21 cellular contexts compared by ENCODE assay signal in the genomic region with DNA sequence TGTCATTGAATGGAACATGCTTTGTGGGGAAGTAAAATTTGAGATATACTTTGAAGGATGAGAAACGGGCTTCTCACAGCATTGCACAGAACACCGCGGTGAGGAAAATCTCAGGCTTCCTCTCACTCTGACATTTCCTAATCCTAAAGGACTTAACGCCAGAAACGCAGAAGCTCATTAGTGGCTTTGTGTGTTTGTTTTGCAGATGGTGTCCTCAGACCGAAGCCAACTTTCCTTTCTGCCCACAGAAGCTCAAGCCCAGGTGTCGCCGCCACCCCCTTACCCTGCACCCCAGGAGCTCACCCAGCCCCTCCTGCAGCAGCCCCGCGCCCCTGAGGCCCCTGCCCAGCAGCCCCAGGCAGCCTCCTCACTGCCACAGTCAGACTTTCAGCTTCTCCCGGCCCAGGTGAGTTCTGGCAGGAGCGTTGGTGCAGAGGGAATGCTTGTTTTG.
DNase-seq lines count a peak whose midpoint lies in the region; ATAC-seq lines count a peak whose summit lies in the region.
"Had no signal": no experiment of that assay in that cellular context is flagged by ENCODE, and none has a peak within 500 bp of the region (broad histone marks: within the 10 kb centered on the region; RNA-seq: fewer than 3 reads in every experiment).

No MANE protein-coding gene starts in this region.

- H3K4me3 Mint-ChIP-seq in T-helper 1 cell treated with Interleukin-12 subunit alpha and Interleukin-12 subunit beta and Interleukin-4 antibody, amounts not matched to agents 30 μg/mL and 1 μg/mL, for 36 hours, result no peak overlapping the region
- H3K4me3 Mint-ChIP-seq in CD4-positive, alpha-beta memory T cell, result no peak overlapping the region
- H3K4me3 Mint-ChIP-seq: activated CD4-positive, alpha-beta T cell treated with anti-CD3 and anti-CD28 coated beads for 36 hours; stimulated activated memory B cell treated with anti-CD40 and anti-IgM and Interleukin-4, amounts not matched to agents 10 μg/mL and 1 μg/mL and 100 μg/mL, for 72 hours had no signal

- H3K4me1 ChIP-seq in stomach smooth muscle (ENCODE audit: control insufficient read depth, insufficient read depth, low read length), result no peaks in the 10 kb centered on the region
- no peaks in the 10 kb centered on the region for H3K4me1 ChIP-seq in CD4-positive, alpha-beta memory T cell (ENCODE audit: insufficient read depth, low read length)
- H3K4me1 ChIP-seq: breast epithelium, upper lobe of right lung had no signal

- no peak overlapping the region for H3K4me3 ChIP-seq in stomach smooth muscle (ENCODE audit: low read length in 2 of 2)
- no peak overlapping the region for H3K4me3 ChIP-seq in CD4-positive, alpha-beta memory T cell (ENCODE audit: low read length in 2 of 2)
- H3K4me3 ChIP-seq: breast epithelium, smooth muscle cell, upper lobe of right lung had no signal

- H3K27me3 ChIP-seq in stomach smooth muscle (ENCODE audit: control insufficient read depth in 1 of 2, insufficient read depth in 2 of 2, low read length in 2 of 2), result no peaks in the 10 kb centered on the region
- H3K27me3 ChIP-seq in CD4-positive, alpha-beta memory T cell (ENCODE audit: insufficient read depth, low read length), result no peaks in the 10 kb centered on the region
- H3K27me3 ChIP-seq: breast epithelium, upper lobe of right lung had no signal

- DNase-seq in T-helper 1 cell (no peak), NCI-H2171 treated with DMSO at 0.1 percent for 48 hours (lab: John Stamatoyannopoulos, UW) (peak; percentile 61), cerebellum (ENCODE audit: low spot score) (peak; percentile 58)
- DNase-seq in CD4-positive, alpha-beta memory T cell, result no peak
- DNase-seq: ACHN; activated CD4-positive, alpha-beta T cell treated with anti-CD3 and anti-CD28 coated beads for 36 hours; activated CD8-positive, alpha-beta memory T cell treated with anti-CD3 and anti-CD28 coated beads, Interleukin-2, amount 50 U/mL, for 48 hours; activated naive CD4-positive, alpha-beta T cell treated with anti-CD3 and anti-CD28 coated beads, Interleukin-2, amount 50 U/mL, for 16 hours; effector memory CD4-positive, alpha-beta T cell; left colon; NCI-H146; NCI-H526; RPMI8226; upper lobe of right lung had no signal

- H3K9me3 Mint-ChIP-seq in T-helper 1 cell treated with Interleukin-12 subunit alpha and Interleukin-12 subunit beta and Interleukin-4 antibody, amounts not matched to agents 30 μg/mL and 1 μg/mL, for 36 hours, result no peaks in the 10 kb centered on the region
- H3K9me3 Mint-ChIP-seq in CD4-positive, alpha-beta memory T cell, result peaks cover 0 to 2% (median 0%) of the 10 kb centered on the region in 8 donors
- H3K9me3 Mint-ChIP-seq: stimulated activated memory B cell treated with anti-CD40 and anti-IgM and Interleukin-4, amounts not matched to agents 10 μg/mL and 1 μg/mL and 100 μg/mL, for 72 hours had no signal

- peaks cover 3% of the 10 kb centered on the region for H3K4me1 Mint-ChIP-seq in T-helper 1 cell treated with Interleukin-12 subunit alpha and Interleukin-12 subunit beta and Interleukin-4 antibody, amounts not matched to agents 30 μg/mL and 1 μg/mL, for 36 hours (ENCODE audit: low read depth)
- no peaks in the 10 kb centered on the region for H3K4me1 Mint-ChIP-seq in CD4-positive, alpha-beta memory T cell
- H3K4me1 Mint-ChIP-seq: stimulated activated memory B cell treated with anti-CD40 and anti-IgM and Interleukin-4, amounts not matched to agents 10 μg/mL and 1 μg/mL and 100 μg/mL, for 72 hours had no signal

- ATAC-seq in HG03139 (IDR thresholded peaks at IDR 0.05; ENCODE audit: unreplicated experiment) (no peak), GM19455 (IDR thresholded peaks at IDR 0.05; ENCODE audit: unreplicated experiment) (no peak)
- ATAC-seq: activated CD4-positive, alpha-beta T cell treated with anti-CD3 and anti-CD28 coated beads for 36 hours; left colon; stimulated activated memory B cell treated with anti-CD40 and anti-IgM and Interleukin-4, amounts not matched to agents 10 μg/mL and 1 μg/mL and 100 μg/mL, for 72 hours; upper lobe of right lung had no signal

- no peaks in the 10 kb centered on the region for H3K27me3 Mint-ChIP-seq in T-helper 1 cell treated with Interleukin-12 subunit alpha and Interleukin-12 subunit beta and Interleukin-4 antibody, amounts not matched to agents 30 μg/mL and 1 μg/mL, for 36 hours (ENCODE audit: low read depth)
- H3K27me3 Mint-ChIP-seq in CD4-positive, alpha-beta memory T cell, result no peaks in the 10 kb centered on the region
- H3K27me3 Mint-ChIP-seq: activated CD4-positive, alpha-beta T cell treated with anti-CD3 and anti-CD28 coated beads for 36 hours; stimulated activated memory B cell treated with anti-CD40 and anti-IgM and Interleukin-4, amounts not matched to agents 10 μg/mL and 1 μg/mL and 100 μg/mL, for 72 hours had no signal

- no peaks in the 10 kb centered on the region for H3K9me3 ChIP-seq in stomach smooth muscle (ENCODE audit: control insufficient read depth in 2 of 2, low read length in 2 of 2)
- no peaks in the 10 kb centered on the region for H3K9me3 ChIP-seq in CD4-positive, alpha-beta memory T cell (ENCODE audit: control insufficient read depth in 1 of 2, low read length in 2 of 2)
- H3K9me3 ChIP-seq: breast epithelium, upper lobe of right lung had no signal

- H3K27ac ChIP-seq in stomach smooth muscle (ENCODE audit: low read length), result peak overlapping the region; percentile 18
- H3K27ac ChIP-seq in CD4-positive, alpha-beta memory T cell (ENCODE audit: low read depth, low read length), result no peak overlapping the region
- H3K27ac ChIP-seq: breast epithelium, upper lobe of right lung had no signal

- peaks cover 50% of the 10 kb centered on the region for H3K36me3 Mint-ChIP-seq in T-helper 1 cell treated with Interleukin-12 subunit alpha and Interleukin-12 subunit beta and Interleukin-4 antibody, amounts not matched to agents 30 μg/mL and 1 μg/mL, for 36 hours (ENCODE audit: low read depth)
- peaks cover 43 to 57% of the 10 kb centered on the region in 2 donors for H3K36me3 Mint-ChIP-seq in CD4-positive, alpha-beta memory T cell

- H3K36me3 ChIP-seq in stomach smooth muscle (ENCODE audit: control insufficient read depth in 2 of 2, insufficient read depth in 2 of 2, low read length in 2 of 2), result peaks cover 40 to 51% of the 10 kb centered on the region in 2 donors
- peaks cover 45% of the 10 kb centered on the region for H3K36me3 ChIP-seq in CD4-positive, alpha-beta memory T cell (ENCODE audit: insufficient read depth, low read length)
- H3K36me3 ChIP-seq: breast epithelium had no signal

- peak overlapping the region; percentile 49 for H3K27ac Mint-ChIP-seq in T-helper 1 cell treated with Interleukin-12 subunit alpha and Interleukin-12 subunit beta and Interleukin-4 antibody, amounts not matched to agents 30 μg/mL and 1 μg/mL, for 36 hours
- H3K27ac Mint-ChIP-seq in CD4-positive, alpha-beta memory T cell, result peak overlapping the region in 2 of 7 donors; percentile 68 to 71
- H3K27ac Mint-ChIP-seq: activated CD4-positive, alpha-beta T cell treated with anti-CD3 and anti-CD28 coated beads for 36 hours; stimulated activated memory B cell treated with anti-CD40 and anti-IgM and Interleukin-4, amounts not matched to agents 10 μg/mL and 1 μg/mL and 100 μg/mL, for 72 hours had no signal

- H3K9ac ChIP-seq in stomach smooth muscle (ENCODE audit: low read length in 2 of 2), result no peak overlapping the region

- POLR2A ChIA-PET in CD4-positive, alpha-beta memory T cell (lab: Charles Lee; ENCODE audit: partially characterized antibody), result no interaction called here

- CTCF ChIA-PET in CD4-positive, alpha-beta memory T cell (lab: Charles Lee; ENCODE audit: partially characterized antibody), result interaction anchor here (0.5 to 0.9 kb wide), 2 partner anchors 247 to 322 kb away, joined by 3 to 4 read pairs; no protein-coding TSS in a partner anchor

- intact Hi-C loops in CD4-positive, alpha-beta memory T cell (cut with micrococcal nuclease), result no loop called here

Comparison
In these comparisons a context has a peak if more than half of its experiments do, and no peak if none do; other contexts are left out.
1. DNase-seq: peak in NCI-H2171 treated with DMSO at 0.1 percent for 48 hours (single experiment) and cerebellum (single experiment); none in T-helper 1 cell (0 of 5) and CD4-positive, alpha-beta memory T cell (0 of 5).